In the genomic region with DNA sequence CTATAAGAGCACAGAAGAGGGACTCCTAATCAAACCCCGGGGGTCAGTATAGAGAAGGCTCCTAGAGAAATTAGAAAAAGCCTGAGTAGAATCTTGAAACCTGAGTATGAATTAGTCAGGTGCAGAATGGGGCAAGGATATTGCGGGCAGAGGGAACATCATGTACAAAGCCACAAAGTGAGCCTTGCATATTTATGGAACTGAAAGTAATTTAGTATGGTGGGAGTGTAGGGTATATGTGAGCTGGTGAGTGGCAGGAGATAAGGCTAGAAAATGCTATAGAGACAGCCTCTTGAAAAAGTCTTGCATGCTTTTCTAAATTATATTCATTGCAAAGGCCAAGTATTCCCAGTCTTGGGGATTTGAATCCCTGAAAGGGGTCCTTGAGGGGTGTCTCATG, we compare ENCODE assay signal across 9 cellular contexts.
A peak's percentile ranks its signal among the peaks of the same experiment; 100 is the strongest.
DNase-seq lines count a peak whose midpoint lies in the region; ATAC-seq lines count a peak whose summit lies in the region.
"Had no signal": no experiment of that assay in that cellular context is flagged by ENCODE, and none has a peak within 500 bp of the region (broad histone marks: within the 10 kb centered on the region; RNA-seq: fewer than 3 reads in every experiment).

No MANE protein-coding gene starts in this region.

- DNase-seq in LHCN-M2 (ENCODE audit: low read depth) (peak; percentile 59), germinal center (ENCODE audit: low spot score) (peak; percentile 67), globus pallidus (ENCODE audit: low spot score) (no peak), UCSD-AML1 (lab: John Stamatoyannopoulos, UW; ENCODE audit: unreplicated experiment) (no peak), HUDEP-2 (lab: John Stamatoyannopoulos, UW; ENCODE audit: unreplicated experiment in 76 of 76) (no peak)
- DNase-seq in activated effector memory CD4-positive, alpha-beta T cell treated with Interleukin-2 at 50 U/mL for 16 hours: no peak
- DNase-seq: NCI-H69 had no signal

- ATAC-seq in GM18517 (IDR thresholded peaks at IDR 0.05; ENCODE audit: unreplicated experiment) (peak; percentile 86), GM21723 (IDR thresholded peaks at IDR 0.05; ENCODE audit: unreplicated experiment) (peak; percentile 73)

Comparison
In these comparisons a context has a peak if more than half of its experiments do, and no peak if none do; other contexts are left out.
1. DNase-seq: peak in LHCN-M2 (single experiment) and germinal center (single experiment); none in activated effector memory CD4-positive, alpha-beta T cell treated with Interleukin-2 at 50 U/mL for 16 hours (single experiment), globus pallidus (single experiment), UCSD-AML1 (single experiment) and HUDEP-2 (0 of 76).